ENCODE assay signal across 1 cellular context in genomic region chr3:195630086-195630917, GRCh38.
TF ChIP-seq lines count a peak whose summit lies in the region.

No MANE protein-coding gene starts in this region.

TF ChIP-seq in HepG2, 621 proteins besides CTCF, POLR2A, EP300 and RAD21:
- TF ChIP-seq ZNF263 (CRISPR knock-in tag; IDR thresholded peaks at IDR 0.05), result peak; percentile 83
